In genomic region chr7:974820-975681, GRCh38 we compare ENCODE assay signal across 8 cellular contexts. TPM values are rescaled to one million over a fixed set of nuclear protein-coding genes. Genes with fewer than 3 reads are reported as not detected.
DNase-seq lines count a peak whose midpoint lies in the region; ATAC-seq, FAIRE-seq and TF ChIP-seq lines count a peak whose summit lies in the region.

Gene COX19 (minus strand): TSS chr7:975549. CDS start chr7:975509, 40 bp downstream.

- peaks cover 38% of the 10 kb centered on the region for H3K4me1 ChIP-seq in CD4-positive, alpha-beta memory T cell (ENCODE audit: insufficient read depth, low read length)
- H3K4me1 ChIP-seq in NT2/D1 (ENCODE audit: insufficient read depth, insufficient read length) (peaks cover 10% of the 10 kb centered on the region), H1 (replicated peaks in 1 of 4; ENCODE audit: control insufficient read depth in 3 of 4, insufficient read depth in 4 of 4, low read length in 3 of 4) (peaks cover 0 to 4% (median 2%) of the 10 kb centered on the region in 4 experiments; a peak in 5 of 7 replicates)

- H3K9ac ChIP-seq in NT2/D1 (ENCODE audit: insufficient read length, low read depth): peak within 1 kb of the TSS; percentile 94
- H3K9ac ChIP-seq in H1 (replicated peaks in 1 of 4; ENCODE audit: extremely low read depth in 1 of 4, low read depth in 3 of 4, low read length in 3 of 4): peak within 1 kb of the TSS; percentile 70 to 89 (median 74)

- H2BK5ac ChIP-seq in H1 (ENCODE audit: low read depth, low read length): peak within 1 kb of the TSS; percentile 81; the same call in 1 of the 2 replicates

- H3K27ac Mint-ChIP-seq in CD4-positive, alpha-beta memory T cell: peak within 1 kb of the TSS; percentile 90 to 97 (median 93)

- peak within 1 kb of the TSS; percentile 92 for H3K56ac ChIP-seq in H1 (replicated peaks; ENCODE audit: insufficient read length, low read depth, low read length)

- H2BK20ac ChIP-seq in H1 (ENCODE audit: low read length): no peak within 1 kb of the TSS

- H3K36me3 ChIP-seq in CD4-positive, alpha-beta memory T cell (ENCODE audit: insufficient read depth, low read length): peaks cover 26% of the 10 kb centered on the region
- H3K36me3 ChIP-seq in NT2/D1 (ENCODE audit: insufficient read depth, insufficient read length, low read length) (peaks cover 32% of the 10 kb centered on the region), H1 (ENCODE audit: control insufficient read depth in 2 of 4, insufficient read depth in 4 of 4, low read length in 3 of 4) (peaks cover 5 to 18% (median 7%) of the 10 kb centered on the region in 4 experiments; a peak in 7 of 8 replicates)

- peaks cover 16 to 20% of the 10 kb centered on the region in 2 donors for H3K36me3 Mint-ChIP-seq in CD4-positive, alpha-beta memory T cell

- peaks cover 0 to 14% of the 10 kb centered on the region in 2 experiments for H4K20me1 ChIP-seq in H1 (replicated peaks in 1 of 2; ENCODE audit: control insufficient read depth in 1 of 2, insufficient read depth in 2 of 2, low read length in 2 of 2)

- peak; percentile 74 for ATAC-seq in GM19455 (IDR thresholded peaks at IDR 0.05; ENCODE audit: unreplicated experiment)

- H3K27ac ChIP-seq in CD4-positive, alpha-beta memory T cell (ENCODE audit: low read depth, low read length): peak within 1 kb of the TSS; percentile 99
- peak within 1 kb of the TSS; percentile 98 for H3K27ac ChIP-seq in HL-60 (replicated peaks)
- peak within 1 kb of the TSS; percentile 70; the same call in 1 of the 2 replicates for H3K27ac ChIP-seq in H1 (ENCODE audit: low read depth, low read length)

- intact Hi-C loops in CD4-positive, alpha-beta memory T cell (cut with micrococcal nuclease): loop anchor here (1.0 to 2.0 kb wide), 4 partner anchors 52 to 185 kb away; partner anchors contain the start of genes GET4 and ZFAND2A

- H3K18ac ChIP-seq in H1 (ENCODE audit: extremely low read depth, low read length): no peak within 1 kb of the TSS; the same call in 1 of the 2 replicates

- H2AFZ ChIP-seq in H1 (ENCODE audit: low read length): no peak within 1 kb of the TSS; the same call in 1 of the 2 replicates

- peak within 1 kb of the TSS; percentile 54 for H4K91ac ChIP-seq in H1 (replicated peaks; ENCODE audit: insufficient read length, low read length)

- peaks cover 13 to 37% (median 26%) of the 10 kb centered on the region in 4 donors for H3K4me1 Mint-ChIP-seq in CD4-positive, alpha-beta memory T cell

- no peaks in the 10 kb centered on the region for H3K27me3 Mint-ChIP-seq in CD4-positive, alpha-beta memory T cell

- TF ChIP-seq POLR2A in H1 (IDR thresholded peaks at IDR 0.05; ENCODE audit: control extremely low read depth in 1 of 2, low read depth in 2 of 2, low read length in 2 of 2): peak in 1 of 2 experiments; percentile 89; a peak in 2 of 3 replicates

- H2BK15ac ChIP-seq in H1 (ENCODE audit: low read length): no peak within 1 kb of the TSS

- TF ChIP-seq EP300 in H1 (IDR thresholded peaks at IDR 0.05; ENCODE audit: borderline replicate concordance in 1 of 2, low read depth in 2 of 2, low read length in 2 of 2): peak in 1 of 2 experiments; percentile 26; a peak in 1 of 3 replicates

- POLR2A ChIA-PET in CD4-positive, alpha-beta memory T cell (lab: Charles Lee; ENCODE audit: partially characterized antibody): interaction anchor here (0.7 to 4.6 kb wide), 32 partner anchors 8 to 613 kb away, joined by 3 to 78 read pairs (median 4); partner anchors contain the start of genes ADAP1, GET4, GPR146 and ZFAND2A
- POLR2A ChIA-PET in H1 (lab: Charles Lee; ENCODE audit: partially characterized antibody): interaction anchor here (0.8 to 3.6 kb wide), 13 partner anchors 8 to 95 kb away, joined by 3 to 12 read pairs (median 6); no protein-coding TSS in a partner anchor

- no peaks in the 10 kb centered on the region for H3K9me3 Mint-ChIP-seq in CD4-positive, alpha-beta memory T cell

- H3K23me2 ChIP-seq in H1 (ENCODE audit: low read depth, low read length): peaks cover 3% of the 10 kb centered on the region; the same call in 1 of the 2 replicates

- no peak within 1 kb of the TSS for H3K23ac ChIP-seq in H1 (ENCODE audit: insufficient read length)

- peaks cover 4 to 25% of the 10 kb centered on the region in 2 experiments; a peak in 3 of 4 replicates for H3K79me2 ChIP-seq in H1 (ENCODE audit: control insufficient read depth in 1 of 2, insufficient read depth in 2 of 2, low read length in 2 of 2)

- peak within 1 kb of the TSS; percentile 98 for H4K8ac ChIP-seq in H1 (ENCODE audit: extremely low read depth, insufficient read depth, low read length)

- TF ChIP-seq RAD21 in H1 (IDR thresholded peaks at IDR 0.05 in 1 of 2, conservative IDR thresholded peaks at IDR 0.05 in 1 of 2; ENCODE audit: low read depth in 2 of 2, low read length in 2 of 2): no peak

- H2BK12ac ChIP-seq in H1 (ENCODE audit: low read depth, low read length): no peak within 1 kb of the TSS

- H3K4me3 ChIP-seq in CD4-positive, alpha-beta memory T cell (ENCODE audit: low read length in 2 of 2): peak within 1 kb of the TSS; percentile 58 to 94
- peak within 1 kb of the TSS; percentile 99 for H3K4me3 ChIP-seq in HL-60 (replicated peaks; ENCODE audit: insufficient read depth, low read length)
- peak within 1 kb of the TSS; percentile 95 for H3K4me3 ChIP-seq in NT2/D1 (ENCODE audit: insufficient read length, low read depth)
- peak within 1 kb of the TSS; percentile 67 to 89 (median 83) for H3K4me3 ChIP-seq in H1 (ENCODE audit: extremely low read depth in 1 of 4, insufficient read depth in 2 of 4, low read depth in 3 of 4, low read length in 4 of 4)

- TF ChIP-seq CTCF in HL-60 (IDR thresholded peaks at IDR 0.05; ENCODE audit: insufficient read depth, low read length) (no peak), H1 (IDR thresholded peaks at IDR 0.05; ENCODE audit: control extremely low read depth in 1 of 3, insufficient read depth in 1 of 3, low read depth in 1 of 3, low read length in 3 of 3) (no peak)

- CTCF ChIA-PET in CD4-positive, alpha-beta memory T cell (lab: Charles Lee; ENCODE audit: partially characterized antibody): interaction anchor here (1.1 to 7.9 kb wide), 7 partner anchors 8 to 196 kb away, joined by 3 to 54 read pairs (median 7); no protein-coding TSS in a partner anchor
- CTCF ChIA-PET in H1 (lab: Charles Lee; ENCODE audit: partially characterized antibody): interaction anchor here (1.0 to 2.8 kb wide), 9 partner anchors 8 to 106 kb away, joined by 3 to 22 read pairs (median 4); no protein-coding TSS in a partner anchor

- DNase-seq in CD4-positive, alpha-beta memory T cell: peak; percentile 87 to 94 (median 88)
- DNase-seq in HL-60 (ENCODE audit: low read depth in 1 of 2, low spot score in 1 of 2) (peak; percentile 86 to 87), NT2/D1 (ENCODE audit: low read depth, low spot score) (peak; percentile 94), H1 (ENCODE audit: low read depth in 1 of 2, low spot score in 2 of 2) (peak; percentile 54 to 94), mesenteric fat pad (ENCODE audit: low spot score) (peak; percentile 97)
- DNase-seq in activated CD8-positive, alpha-beta memory T cell treated with anti-CD3 and anti-CD28 coated beads for 48 hours (ENCODE audit: low read depth in 2 of 3, low spot score in 2 of 3): peak; percentile 80 to 88 (median 85)
- peak; percentile 82 for DNase-seq in stimulated activated CD8-positive, alpha-beta memory T cell treated with anti-CD3 and anti-CD28 coated beads, Interleukin-12 subunit alpha, Interleukin-12 subunit beta, amount 100 ng/mL, for 4 hours (ENCODE audit: low read depth)

- no peaks in the 10 kb centered on the region for H3K27me3 ChIP-seq in CD4-positive, alpha-beta memory T cell (ENCODE audit: insufficient read depth, low read length)
- H3K27me3 ChIP-seq in HL-60 (ENCODE audit: insufficient read depth, poor library complexity, severe bottlenecking): no peaks in the 10 kb centered on the region
- H3K27me3 ChIP-seq in NT2/D1 (ENCODE audit: insufficient read depth, insufficient read length): no peaks in the 10 kb centered on the region
- H3K27me3 ChIP-seq in H1 (replicated peaks in 1 of 4; ENCODE audit: control insufficient read depth in 3 of 4, extremely low read depth in 1 of 4, insufficient read depth in 3 of 4, low read length in 3 of 4): no peaks in the 10 kb centered on the region

- 2% methylated on average over 47 of the region's 78 CpGs; no CpG with 5 or more reads in 1 of the 2 experiments for WGBS in H1 (ENCODE audit: extremely low coverage in 1 of 2, insufficient coverage in 1 of 2, insufficient read length in 1 of 2, insufficient replicate concordance in 2 of 2, low coverage in 1 of 2, low lambda C conversion rate in 2 of 2, missing lambda C conversion rate in 1 of 2), 2 experiments

- H2BK120ac ChIP-seq in H1 (replicated peaks; ENCODE audit: low read depth, low read length): no peak within 1 kb of the TSS

- H3K4ac ChIP-seq in H1 (replicated peaks; ENCODE audit: insufficient read length, low read depth, low read length): peak within 1 kb of the TSS; percentile 69

- peak within 1 kb of the TSS; percentile 72 for H4K5ac ChIP-seq in H1 (ENCODE audit: insufficient read length, low read depth, low read length)

- no peaks in the 10 kb centered on the region for H3K9me3 ChIP-seq in CD4-positive, alpha-beta memory T cell (ENCODE audit: control insufficient read depth in 1 of 2, low read length in 2 of 2)
- H3K9me3 ChIP-seq in NT2/D1 (ENCODE audit: insufficient read depth, low read length): no peaks in the 10 kb centered on the region
- no peaks in the 10 kb centered on the region for H3K9me3 ChIP-seq in H1 (ENCODE audit: insufficient read depth in 2 of 2, low read depth in 1 of 2, low read length in 1 of 2)

- no peak for FAIRE-seq in H1 (lab: Jason Lieb, UNC)

- peak within 1 kb of the TSS; percentile 75 to 81 for H3K4me2 ChIP-seq in H1 (ENCODE audit: insufficient read depth in 1 of 2, low read depth in 2 of 2, low read length in 2 of 2)

- H3K79me1 ChIP-seq in H1 (ENCODE audit: low read depth, low read length): peaks cover 5% of the 10 kb centered on the region

- H3K4me3 Mint-ChIP-seq in CD4-positive, alpha-beta memory T cell: peak within 1 kb of the TSS; percentile 89 to 96 (median 94)

- H3K14ac ChIP-seq in H1 (ENCODE audit: insufficient read length): no peak within 1 kb of the TSS

- no peak within 1 kb of the TSS for H2AK5ac ChIP-seq in H1 (ENCODE audit: low read depth, low read length)

TF ChIP-seq in H1, 55 proteins besides CTCF, POLR2A, EP300 and RAD21 (continues in another document):
- TF ChIP-seq TBP (IDR thresholded peaks at IDR 0.05; ENCODE audit: low read depth, low read length): peak; percentile 20; the same call in 1 of the 2 replicates

RNA-seq across cellular contexts. Expression of gene COX19, which starts in this region (rescaled TPM):
- total RNA-seq in CD4-positive, alpha-beta memory T cell: 10 to 100 TPM; 46.2 to 50.0 TPM
- polyA plus RNA-seq in CD4-positive, alpha-beta memory T cell: 10 to 100 TPM; 20.5 to 20.8 TPM
- 7.9 and 9.0 TPM in 2 replicates for total RNA-seq in H1 (2021; fragmentation: NEBNext Ultra II Directional; extraction: Animal tissue kit (Norgen Biotek cat#: 25700))
- 3.9 and 5.8 TPM in 2 replicates for polyA plus RNA-seq in H1 (2011; rRNA removed)
- 5.7 TPM for polyA plus RNA-seq in H1 (2011; cell fraction: cytosol; rRNA removed)
- 8.0 TPM for polyA plus RNA-seq in H1 (2011; cell fraction: nucleus; rRNA removed)
- polyA plus RNA-seq in H1 (2012, experiment 1 of 2): 5.4 to 7.9 TPM (median 6.1 TPM) in 4 replicates
- 3.6 TPM for polyA plus RNA-seq in H1 (2012, experiment 2 of 2)
- polyA plus RNA-seq in H1 (2013, experiment 1 of 2): 7.3 TPM
- 7.1 TPM for polyA plus RNA-seq in H1 (2013, experiment 2 of 2)
- 4.2 and 7.6 TPM in 2 replicates for polyA minus RNA-seq in H1 (2011; rRNA and poly(A)+ RNA removed)
- 3.3 TPM for polyA minus RNA-seq in H1 (2011; cell fraction: cytosol; rRNA and poly(A)+ RNA removed)
- 13.6 TPM for polyA minus RNA-seq in H1 (2011; cell fraction: nucleus; rRNA and poly(A)+ RNA removed)
- total RNA-seq in mesenteric fat pad: 6.3 TPM

Comparison
In these comparisons a context has a peak if more than half of its experiments do, and no peak if none do; other contexts are left out.
1. Peak in every context shown above with its lines: DNase-seq, ATAC-seq, H3K4me3 ChIP-seq and H3K27ac ChIP-seq.